In the genomic region with DNA sequence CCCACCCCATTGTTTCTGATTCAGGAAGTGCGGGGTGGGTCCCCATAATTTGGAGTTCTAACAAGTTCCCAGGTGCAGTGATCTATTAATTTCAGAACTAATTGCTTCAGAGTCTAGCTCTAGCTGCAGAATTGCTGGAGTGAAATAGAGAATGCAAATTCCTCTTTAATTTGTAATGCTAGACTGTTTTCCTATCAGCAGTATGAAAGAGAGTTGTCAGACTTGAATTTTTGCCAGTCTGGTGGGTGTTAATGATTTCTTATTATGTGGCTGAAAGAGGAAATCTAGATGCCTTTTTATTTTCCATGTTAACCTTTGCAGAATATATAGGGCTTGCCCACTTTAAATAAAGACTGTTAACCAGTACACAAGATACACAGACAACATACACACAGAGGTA, we compare ENCODE assay signal across 21 cellular contexts.
"Had no signal": no experiment of that assay in that cellular context is flagged by ENCODE, and none has a peak within 500 bp of the region (broad histone marks: within the 10 kb centered on the region; RNA-seq: fewer than 3 reads in every experiment).

No MANE protein-coding gene starts in this region.

- H3K27ac ChIP-seq: brain microvascular endothelial cell, colonic mucosa, foreskin keratinocyte, ovary, right lobe of liver, vagina had no signal

- H3K4me1 ChIP-seq: colonic mucosa, foreskin keratinocyte, vagina had no signal

- H3K27me3 ChIP-seq: brain microvascular endothelial cell, colonic mucosa, foreskin keratinocyte, ovary, right lobe of liver, vagina had no signal

- H3K4me3 Mint-ChIP-seq: activated CD4-positive, alpha-beta memory T cell treated with anti-CD3 and anti-CD28 coated beads, Interleukin-2, amount 10 ng/mL, durations not matched to agents 7 days and 5 days; activated CD8-positive, alpha-beta memory T cell treated with anti-CD3 and anti-CD28 coated beads, Interleukin-2, amount 10 ng/mL, durations not matched to agents 7 days and 5 days; activated naive CD8-positive, alpha-beta T cell; endodermal cell; memory B cell; naive thymus-derived CD4-positive, alpha-beta T cell; stimulated activated naive CD8-positive, alpha-beta T cell treated with anti-CD3 and anti-CD28 coated beads, Interleukin-15, amount 100 ng/mL, for 72 hours had no signal

- DNase-seq: activated CD4-positive, alpha-beta memory T cell treated with anti-CD3 and anti-CD28 coated beads, Interleukin-2, amount 10 ng/mL, durations not matched to agents 7 days and 5 days; activated CD4-positive, alpha-beta T cell treated with anti-CD3 and anti-CD28 coated beads for 48 hours; activated CD4-positive, CD25-positive, alpha-beta regulatory T cell; activated CD8-positive, alpha-beta memory T cell treated with anti-CD3 and anti-CD28 coated beads, Interleukin-2, amount 10 ng/mL, durations not matched to agents 7 days and 5 days; brain microvascular endothelial cell; central memory CD4-positive, alpha-beta T cell; colonic mucosa; endodermal cell; foreskin keratinocyte; glutamatergic neuron; hypothalamus; left ventricle myocardium superior; naive thymus-derived CD4-positive, alpha-beta T cell; ovary; right lobe of liver; small intestine; stimulated activated CD4-positive, alpha-beta T cell treated with anti-CD3 and anti-CD28 coated beads, Interleukin-4, amount 100 ng/mL, for 1 hour; stimulated activated naive CD8-positive, alpha-beta T cell treated with anti-CD3 and anti-CD28 coated beads, Interleukin-15, amount 100 ng/mL, for 72 hours had no signal

- H3K9me3 Mint-ChIP-seq: activated CD4-positive, alpha-beta memory T cell treated with anti-CD3 and anti-CD28 coated beads, Interleukin-2, amount 10 ng/mL, durations not matched to agents 7 days and 5 days; endodermal cell; memory B cell; naive thymus-derived CD4-positive, alpha-beta T cell; stimulated activated naive CD8-positive, alpha-beta T cell treated with anti-CD3 and anti-CD28 coated beads, Interleukin-15, amount 100 ng/mL, for 72 hours had no signal

- ATAC-seq: activated CD8-positive, alpha-beta memory T cell treated with anti-CD3 and anti-CD28 coated beads, Interleukin-2, amount 10 ng/mL, durations not matched to agents 7 days and 5 days; foreskin keratinocyte; left ventricle myocardium superior; naive thymus-derived CD4-positive, alpha-beta T cell; right lobe of liver; stimulated activated naive CD8-positive, alpha-beta T cell treated with anti-CD3 and anti-CD28 coated beads, Interleukin-15, amount 100 ng/mL, for 72 hours had no signal

- H3K9me3 ChIP-seq: colonic mucosa, ovary, right lobe of liver, vagina had no signal

- H3K27ac Mint-ChIP-seq: activated CD4-positive, alpha-beta memory T cell treated with anti-CD3 and anti-CD28 coated beads, Interleukin-2, amount 10 ng/mL, durations not matched to agents 7 days and 5 days; activated CD8-positive, alpha-beta memory T cell treated with anti-CD3 and anti-CD28 coated beads, Interleukin-2, amount 10 ng/mL, durations not matched to agents 7 days and 5 days; activated naive CD8-positive, alpha-beta T cell; endodermal cell; memory B cell; naive thymus-derived CD4-positive, alpha-beta T cell had no signal

- H3K27me3 Mint-ChIP-seq: activated CD4-positive, alpha-beta memory T cell treated with anti-CD3 and anti-CD28 coated beads, Interleukin-2, amount 10 ng/mL, durations not matched to agents 7 days and 5 days; activated CD8-positive, alpha-beta memory T cell treated with anti-CD3 and anti-CD28 coated beads, Interleukin-2, amount 10 ng/mL, durations not matched to agents 7 days and 5 days; activated naive CD8-positive, alpha-beta T cell; memory B cell; naive thymus-derived CD4-positive, alpha-beta T cell; stimulated activated naive CD8-positive, alpha-beta T cell treated with anti-CD3 and anti-CD28 coated beads, Interleukin-15, amount 100 ng/mL, for 72 hours had no signal
